ENCODE assay signal across 18 cellular contexts in genomic region chr6:64104051-64104450, GRCh38.
DNase-seq lines count a peak whose midpoint lies in the region; ATAC-seq and TF ChIP-seq lines count a peak whose summit lies in the region.
"Had no signal": no experiment of that assay in that cellular context is flagged by ENCODE, and none has a peak within 500 bp of the region (broad histone marks: within the 10 kb centered on the region; RNA-seq: fewer than 3 reads in every experiment).

No MANE protein-coding gene starts in this region.

- no peak overlapping the region; the same call in 1 of the 2 replicates for H3K4me2 ChIP-seq in IMR-90 (ENCODE audit: low read depth, low read length)
- H3K4me2 ChIP-seq: BLaER1 had no signal

- H4K8ac ChIP-seq in IMR-90 (ENCODE audit: low read depth in 2 of 2, low read length in 2 of 2), result peak overlapping the region in 1 of 2 experiments; percentile 37; a peak in 1 of 4 replicates

- H4K91ac ChIP-seq in IMR-90 (ENCODE audit: insufficient read depth, low read depth, low read length), result no peak overlapping the region

- no peak overlapping the region for H3K9ac ChIP-seq in IMR-90 (ENCODE audit: low read depth, low read length)
- H3K9ac ChIP-seq: BLaER1 had no signal

- no peak overlapping the region for H3K27ac ChIP-seq in IMR-90 (ENCODE audit: insufficient read depth, low read length)
- H3K27ac ChIP-seq: BLaER1 had no signal

- H3K9me1 ChIP-seq in IMR-90 (ENCODE audit: insufficient read depth, low read length), result no peaks in the 10 kb centered on the region

- H3K56ac ChIP-seq in IMR-90 (ENCODE audit: extremely low read depth, insufficient read depth, low read length), result no peak overlapping the region

- in situ Hi-C loops in IMR-90 (cut with MboI; ENCODE audit: low sequenced_read_pairs), result no loop called here
- in situ Hi-C loops in HAP-1 (cut with MboI; ENCODE audit: low sequenced_read_pairs), result no loop called here

- CTCF ChIA-PET in IMR-90 (lab: Yijun Ruan, JAX), result no interaction called here

- H3K14ac ChIP-seq in IMR-90 (replicated peaks; ENCODE audit: low read depth, low read length), result peak overlapping the region; percentile 63

- no peak for TF ChIP-seq RAD21 in IMR-90 (IDR thresholded peaks at IDR 0.05; ENCODE audit: low read length)

- H3K4me1 ChIP-seq in IMR-90 (ENCODE audit: control insufficient read depth, insufficient read depth, low read length) (0 out of 2 replicates have a peak, but pooled peaks cover 2% of the 10 kb centered on the region), HAP-1 (no peaks in the 10 kb centered on the region)
- H3K4me1 ChIP-seq: BE2C, BLaER1, Caco-2 had no signal

- no peak for TF ChIP-seq CTCF in IMR-90 (conservative IDR thresholded peaks at IDR 0.05; ENCODE audit: low read depth, low read length)
- no peak for TF ChIP-seq CTCF in choroid plexus epithelial cell (conservative IDR thresholded peaks at IDR 0.05; ENCODE audit: low read depth, low read length)

- no peak overlapping the region; the same call in 1 of the 2 replicates for H3K18ac ChIP-seq in IMR-90 (ENCODE audit: low read depth, low read length)

- H3K23ac ChIP-seq in IMR-90 (ENCODE audit: low read depth, low read length), result no peak overlapping the region

- H3K4ac ChIP-seq in IMR-90 (ENCODE audit: low read depth, low read length), result no peak overlapping the region

- TF ChIP-seq POLR2A in IMR-90 (IDR thresholded peaks at IDR 0.05; ENCODE audit: low read depth, low read length), result no peak

- H2BK15ac ChIP-seq in IMR-90 (ENCODE audit: low read depth, low read length), result no peak overlapping the region

- dilution Hi-C loops in IMR-90 (cut with HindIII; ENCODE audit: low sequenced_read_pairs, unreplicated experiment), result no loop called here

- no peak overlapping the region for H2BK120ac ChIP-seq in IMR-90 (ENCODE audit: low read depth, low read length)

- H3K4me3 ChIP-seq in IMR-90 (ENCODE audit: insufficient read depth, low read depth, low read length), result no peak overlapping the region
- no peak overlapping the region for H3K4me3 ChIP-seq in choroid plexus epithelial cell (ENCODE audit: low read depth, low read length)
- H3K4me3 ChIP-seq in HAP-1, result no peak overlapping the region
- H3K4me3 ChIP-seq: BLaER1 had no signal

- H3K79me1 ChIP-seq in IMR-90 (ENCODE audit: low read depth in 1 of 2, low read length in 2 of 2), result no peaks in the 10 kb centered on the region

- H3K9me3 ChIP-seq in IMR-90 (ENCODE audit: control insufficient read depth, insufficient read depth, low read length) (no peaks in the 10 kb centered on the region), HAP-1 (no peaks in the 10 kb centered on the region)
- H3K9me3 ChIP-seq: BE2C, BLaER1, Caco-2 had no signal

- intact Hi-C loops in IMR-90 (cut with micrococcal nuclease), result no loop called here

- no peak overlapping the region for H2AK9ac ChIP-seq in IMR-90 (replicated peaks; ENCODE audit: low read depth, low read length, poor library complexity)

- ATAC-seq in IMR-90 (ENCODE audit: low read depth), result no peak

- H3K27me3 ChIP-seq in IMR-90 (ENCODE audit: control insufficient read depth, insufficient read depth, low read length) (no peaks in the 10 kb centered on the region), HAP-1 (ENCODE audit: low read depth) (no peaks in the 10 kb centered on the region)
- H3K27me3 ChIP-seq: BE2C, BLaER1 had no signal

- no peak overlapping the region for H4K5ac ChIP-seq in IMR-90 (ENCODE audit: low read depth, low read length)

- POLR2A ChIA-PET in IMR-90 (lab: Charles Lee; ENCODE audit: unreplicated experiment), result no interaction called here

- H2AFZ ChIP-seq in IMR-90 (replicated peaks; ENCODE audit: low read length, poor library complexity), result no peak overlapping the region

- DNase-seq in IMR-90, result peak; percentile 7
- peak; percentile 70 for DNase-seq in NCI-H226
- peak; percentile 13 for DNase-seq in choroid plexus epithelial cell (ENCODE audit: low read depth)
- no peak for DNase-seq in COR-L47 (lab: John Stamatoyannopoulos, UW)
- DNase-seq in T-helper 9 cell, result no peak
- DNase-seq in HAP-1 (ENCODE audit: low spot score in 2 of 2), result no peak
- DNase-seq: 8988T; ACHN; BE2C; C1 segment of cervical spinal cord; Caco-2; Calu3; CD4-positive, alpha-beta memory T cell; CD4-positive, CD25-positive, alpha-beta regulatory T cell; CD8-positive, alpha-beta memory T cell; DMS79 treated with DMSO at 0.1 percent for 48 hours; GF-D8 had no signal

- H2BK20ac ChIP-seq in IMR-90 (ENCODE audit: low read depth, low read length), result peak overlapping the region; percentile 35; the same call in 1 of the 2 replicates

- BruUV-seq in IMR-90 (replicated peaks; lab: Mats Ljungman, UMichigan), result no TSS peak

- H3K36me3 ChIP-seq in IMR-90 (ENCODE audit: control insufficient read depth, insufficient read depth, low read length) (no peaks in the 10 kb centered on the region), HAP-1 (replicated peaks) (no peaks in the 10 kb centered on the region)
- H3K36me3 ChIP-seq: BE2C, BLaER1 had no signal

- H2BK5ac ChIP-seq in IMR-90 (ENCODE audit: low read depth, low read length, poor library complexity, severe bottlenecking), result peak overlapping the region; percentile 62

- no peak overlapping the region for H2AK5ac ChIP-seq in IMR-90 (ENCODE audit: low read depth, low read length)

- H4K20me1 ChIP-seq in IMR-90 (ENCODE audit: insufficient read depth, low read length), result no peaks in the 10 kb centered on the region
- H4K20me1 ChIP-seq: BLaER1 had no signal

TF ChIP-seq in IMR-90, 13 proteins besides CTCF, POLR2A, EP300 and RAD21:
- no peak for TF ChIP-seq SMC3 (IDR thresholded peaks at IDR 0.05; ENCODE audit: low read depth, low read length)

Comparison
In these comparisons a context has a peak if more than half of its experiments do, and no peak if none do; other contexts are left out.
1. DNase-seq: peak in IMR-90 (single experiment), NCI-H226 (single experiment) and choroid plexus epithelial cell (single experiment); none in COR-L47 (single experiment), T-helper 9 cell (single experiment) and HAP-1 (0 of 2).